Comparison of ENCODE assay signal across 1 cellular context in genomic region chr7:76267835-76268183, GRCh38.
A peak's percentile ranks its signal among the peaks of the same experiment; 100 is the strongest.
TF ChIP-seq lines count a peak whose summit lies in the region.

No MANE protein-coding gene starts in this region.

TF ChIP-seq in H1, 55 proteins besides CTCF, POLR2A, EP300 and RAD21:
- no peak for TF ChIP-seq SP2 (IDR thresholded peaks at IDR 0.05; ENCODE audit: low read length)
- 0 out of 2 replicates have a peak, but pooled peaks have one; percentile 5 for TF ChIP-seq KDM1A (IDR thresholded peaks at IDR 0.05; ENCODE audit: borderline replicate concordance, low read length)
